12 cellular contexts compared by ENCODE assay signal in the genomic region with DNA sequence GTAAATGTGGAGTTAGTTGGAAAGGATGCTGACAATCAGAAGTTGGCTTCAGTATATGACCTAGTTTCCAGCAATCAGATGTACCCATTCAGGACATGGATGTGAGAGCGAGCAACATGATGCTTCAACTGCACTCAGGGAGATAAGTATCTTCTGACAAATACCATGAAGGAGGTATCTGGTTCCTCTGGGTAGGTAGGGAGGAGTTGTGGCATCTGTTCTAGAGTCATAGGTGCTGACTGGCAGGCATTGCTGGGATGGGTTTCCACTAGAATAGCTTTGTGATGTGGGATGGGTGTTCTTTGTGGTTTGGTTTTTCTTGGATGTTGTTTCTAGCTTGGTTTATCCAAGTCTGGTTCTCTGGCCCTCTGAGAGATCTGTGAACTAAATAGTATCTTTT. TPM values are rescaled to one million over a fixed set of nuclear protein-coding genes. Genes with fewer than 3 reads are reported as not detected.
DNase-seq lines count a peak whose midpoint lies in the region; ATAC-seq and TF ChIP-seq lines count a peak whose summit lies in the region.
"Had no signal": no experiment of that assay in that cellular context is flagged by ENCODE, and none has a peak within 500 bp of the region (broad histone marks: within the 10 kb centered on the region; RNA-seq: fewer than 3 reads in every experiment).

No MANE protein-coding gene starts in this region.

- H3K4me3 Mint-ChIP-seq in activated CD4-positive, alpha-beta T cell treated with anti-CD3 and anti-CD28 coated beads, Interleukin-2, amount 10 ng/mL, durations not matched to agents 24 days and 14 days, result peak overlapping the region; percentile 13
- H3K4me3 Mint-ChIP-seq in effector memory CD8-positive, alpha-beta T cell, result peak overlapping the region in 1 of 2 donors; percentile 4

- peak; percentile 72 for DNase-seq in activated CD4-positive, alpha-beta T cell treated with anti-CD3 and anti-CD28 coated beads, Interleukin-2, amount 10 ng/mL, durations not matched to agents 24 days and 14 days
- no peak for DNase-seq in activated CD4-positive, alpha-beta T cell treated with anti-CD3 and anti-CD28 coated beads for 1 hour
- peak; percentile 30 for DNase-seq in SK-N-DZ (ENCODE audit: low spot score)
- DNase-seq in effector memory CD8-positive, alpha-beta T cell, result no peak
- DNase-seq in stimulated activated CD8-positive, alpha-beta memory T cell treated with anti-CD3 and anti-CD28 coated beads, Interleukin-4, amount 100 ng/mL, for 48 hours, result peak; percentile 35
- DNase-seq in suprapubic skin (ENCODE audit: low spot score in 2 of 2), result no peak
- DNase-seq: activated gamma-delta T cell, NCI-H187 treated with DMSO at 0.1 percent for 48 hours, right cardiac atrium, RPMI8226 had no signal

- no peak for TF ChIP-seq EP300 in suprapubic skin (IDR thresholded peaks at IDR 0.05)

- TF ChIP-seq CTCF in suprapubic skin (IDR thresholded peaks at IDR 0.05), result no peak

- intact Hi-C loops in activated CD4-positive, alpha-beta T cell treated with anti-CD3 and anti-CD28 coated beads, Interleukin-2, amount 10 ng/mL, durations not matched to agents 24 days and 14 days (cut with micrococcal nuclease), result loop anchor here (2.0 to 10.0 kb wide), 5 partner anchors 80 to 348 kb away; no protein-coding TSS in a partner anchor

- no peaks in the 10 kb centered on the region for H3K36me3 ChIP-seq in suprapubic skin

- peak overlapping the region; percentile 84 for H3K27ac Mint-ChIP-seq in activated CD4-positive, alpha-beta T cell treated with anti-CD3 and anti-CD28 coated beads, Interleukin-2, amount 10 ng/mL, durations not matched to agents 24 days and 14 days
- H3K27ac Mint-ChIP-seq in effector memory CD8-positive, alpha-beta T cell, result peak overlapping the region; percentile 68 to 82

- no peaks in the 10 kb centered on the region for H3K9me3 ChIP-seq in suprapubic skin

- ATAC-seq in effector memory CD8-positive, alpha-beta T cell (replicated peaks), result no peak
- no peak for ATAC-seq in GM18517 (IDR thresholded peaks at IDR 0.05; ENCODE audit: unreplicated experiment)
- ATAC-seq in HG03025 (IDR thresholded peaks at IDR 0.05; ENCODE audit: low FRiP score, unreplicated experiment), result no peak
- ATAC-seq: right cardiac atrium had no signal

- H3K27me3 ChIP-seq in suprapubic skin, result no peaks in the 10 kb centered on the region

- peaks cover 28% of the 10 kb centered on the region for H3K36me3 Mint-ChIP-seq in activated CD4-positive, alpha-beta T cell treated with anti-CD3 and anti-CD28 coated beads, Interleukin-2, amount 10 ng/mL, durations not matched to agents 24 days and 14 days (ENCODE audit: low read depth)
- peaks cover 23% of the 10 kb centered on the region for H3K36me3 Mint-ChIP-seq in effector memory CD8-positive, alpha-beta T cell (ENCODE audit: insufficient read depth)

- TF ChIP-seq POLR2A in suprapubic skin (IDR thresholded peaks at IDR 0.05), result no peak

- no peaks in the 10 kb centered on the region for H3K27me3 Mint-ChIP-seq in activated CD4-positive, alpha-beta T cell treated with anti-CD3 and anti-CD28 coated beads, Interleukin-2, amount 10 ng/mL, durations not matched to agents 24 days and 14 days
- no peaks in the 10 kb centered on the region for H3K27me3 Mint-ChIP-seq in effector memory CD8-positive, alpha-beta T cell

- no peak overlapping the region for H3K27ac ChIP-seq in suprapubic skin

- peaks cover 35% of the 10 kb centered on the region for H3K4me1 Mint-ChIP-seq in activated CD4-positive, alpha-beta T cell treated with anti-CD3 and anti-CD28 coated beads, Interleukin-2, amount 10 ng/mL, durations not matched to agents 24 days and 14 days
- peaks cover 25 to 32% of the 10 kb centered on the region in 2 donors for H3K4me1 Mint-ChIP-seq in effector memory CD8-positive, alpha-beta T cell (ENCODE audit: low read depth in 2 of 2)

- 100% methylated on average over 1 of the region's 1 CpG for WGBS in suprapubic skin

- peaks cover 6% of the 10 kb centered on the region for H3K4me1 ChIP-seq in suprapubic skin

- H3K9me3 Mint-ChIP-seq in activated CD4-positive, alpha-beta T cell treated with anti-CD3 and anti-CD28 coated beads, Interleukin-2, amount 10 ng/mL, durations not matched to agents 24 days and 14 days, result no peaks in the 10 kb centered on the region
- H3K9me3 Mint-ChIP-seq in effector memory CD8-positive, alpha-beta T cell, result no peaks in the 10 kb centered on the region

- no peak overlapping the region for H3K4me3 ChIP-seq in suprapubic skin

RNA-seq across cellular contexts. Expression of gene REV3L, which starts 3.9 kb away (rescaled TPM):
- 14.0 and 20.8 TPM in 2 replicates for total RNA-seq in activated CD4-positive, alpha-beta T cell treated with anti-CD3 and anti-CD28 coated beads, Interleukin-2, amount 10 ng/mL, durations not matched to agents 24 days and 14 days
- polyA plus RNA-seq in SK-N-DZ (2014; cell fraction: cytosol; rRNA removed), result 10.8 and 13.9 TPM in 2 replicates
- polyA plus RNA-seq in SK-N-DZ (2014; cell fraction: nucleus; rRNA removed), result 12.1 and 26.1 TPM in 2 replicates
- total RNA-seq in suprapubic skin, result 10 to 100 TPM; 15.7 to 47.5 (median 21.5) TPM

Comparison
In these comparisons a context has a peak if more than half of its experiments do, and no peak if none do; other contexts are left out.
1. DNase-seq: peak in activated CD4-positive, alpha-beta T cell treated with anti-CD3 and anti-CD28 coated beads, Interleukin-2, amount 10 ng/mL, durations not matched to agents 24 days and 14 days (single experiment), SK-N-DZ (single experiment) and stimulated activated CD8-positive, alpha-beta memory T cell treated with anti-CD3 and anti-CD28 coated beads, Interleukin-4, amount 100 ng/mL, for 48 hours (single experiment); none in activated CD4-positive, alpha-beta T cell treated with anti-CD3 and anti-CD28 coated beads for 1 hour (single experiment), effector memory CD8-positive, alpha-beta T cell (0 of 3) and suprapubic skin (0 of 2).